Comparison of ENCODE assay signal across 9 cellular contexts in genomic region chr5:170861295-170861854, GRCh38. TPM values are rescaled to one million over a fixed set of nuclear protein-coding genes. Genes with fewer than 3 reads are reported as not detected.
DNase-seq lines count a peak whose midpoint lies in the region; ATAC-seq and TF ChIP-seq lines count a peak whose summit lies in the region.
"Had no signal": no experiment of that assay in that cellular context is flagged by ENCODE, and none has a peak within 500 bp of the region (broad histone marks: within the 10 kb centered on the region; RNA-seq: fewer than 3 reads in every experiment).

No MANE protein-coding gene starts in this region.

- ATAC-seq in activated CD4-positive, CD25-positive, alpha-beta regulatory T cell treated with anti-CD3 and anti-CD28 coated beads, Interleukin-2, amount 50 U/mL, for 24 hours = no peak
- ATAC-seq in activated naive CD4-positive, alpha-beta T cell treated with anti-CD3 and anti-CD28 coated beads, Interleukin-2, amount 50 U/mL, for 72 hours = no peak

- H3K27ac Mint-ChIP-seq in neural crest cell (ENCODE audit: unreplicated experiment) = peak overlapping the region; percentile 95
- no peak overlapping the region for H3K27ac Mint-ChIP-seq in activated naive CD4-positive, alpha-beta T cell treated with anti-CD3 and anti-CD28 coated beads, Interleukin-2, amount 50 U/mL, for 72 hours

- POLR2A ChIA-PET in AG04450 (lab: Yijun Ruan, JAX) = no interaction called here

- peak overlapping the region; percentile 90 for H3K4me3 Mint-ChIP-seq in neural crest cell

- H3K27me3 ChIP-seq in AG04450 (ENCODE audit: control insufficient read depth, insufficient read depth, low read length) = no peaks in the 10 kb centered on the region

- TF ChIP-seq CTCF in AG04450 (IDR thresholded peaks at IDR 0.05; ENCODE audit: low read depth, low read length) (no peak), LNCaP clone FGC (IDR thresholded peaks at IDR 0.05; ENCODE audit: control insufficient read depth, extremely low read depth, insufficient read depth) (no peak), epithelial cell of proximal tubule (conservative IDR thresholded peaks at IDR 0.05; ENCODE audit: low read depth, low read length) (no peak), neural crest cell (conservative IDR thresholded peaks at IDR 0.05) (no peak)

- H3K4me3 ChIP-seq in AG04450 (ENCODE audit: low read depth, low read length) = 0 out of 2 replicates have a peak overlapping the region, but pooled peaks have one; percentile 14
- H3K4me3 ChIP-seq in LNCaP clone FGC (ENCODE audit: low read depth, low read length) = peak overlapping the region; percentile 12; the same call in 1 of the 2 replicates
- H3K4me3 ChIP-seq in epithelial cell of proximal tubule (ENCODE audit: low read depth, low read length) = peak overlapping the region; percentile 76

- no peak for DNase-seq in AG04450 (ENCODE audit: low read depth, low spot score)
- DNase-seq in LNCaP clone FGC (ENCODE audit: low read depth) = no peak
- DNase-seq in epithelial cell of proximal tubule (ENCODE audit: low read depth) = no peak
- no peak for DNase-seq in neural crest cell (ENCODE audit: low read depth, low spot score)
- no peak for DNase-seq in Ammon's horn (ENCODE audit: low spot score)
- no peak for DNase-seq in germinal center (ENCODE audit: low spot score)
- no peak for DNase-seq in activated naive CD4-positive, alpha-beta T cell treated with anti-CD3 and anti-CD28 coated beads, Interleukin-2, amount 50 U/mL, for 72 hours (ENCODE audit: low spot score in 2 of 2)

- CTCF ChIA-PET in AG04450 (lab: Charles Lee) = interaction anchor here (0.5 to 1.3 kb wide), 2 partner anchors 31 to 52 kb away, joined by 3 to 5 read pairs; no protein-coding TSS in a partner anchor

- H3K9me3 ChIP-seq in AG04450 (ENCODE audit: control insufficient read depth, insufficient read depth, low read length) = peaks cover 9% of the 10 kb centered on the region

- H3K4me1 Mint-ChIP-seq in neural crest cell = peaks cover 23% of the 10 kb centered on the region

- no peak overlapping the region for H3K27ac ChIP-seq in AG04450 (ENCODE audit: low read depth, low read length)

- peaks cover 27% of the 10 kb centered on the region for H3K36me3 Mint-ChIP-seq in neural crest cell (ENCODE audit: low read depth)
- peaks cover 28 to 35% of the 10 kb centered on the region in 2 donors for H3K36me3 Mint-ChIP-seq in activated naive CD4-positive, alpha-beta T cell treated with anti-CD3 and anti-CD28 coated beads, Interleukin-2, amount 50 U/mL, for 72 hours

- peaks cover 20% of the 10 kb centered on the region for H3K9me3 Mint-ChIP-seq in neural crest cell
- H3K9me3 Mint-ChIP-seq in activated naive CD4-positive, alpha-beta T cell treated with anti-CD3 and anti-CD28 coated beads, Interleukin-2, amount 50 U/mL, for 72 hours = peaks cover 34% of the 10 kb centered on the region in 2 donors

- H3K27me3 Mint-ChIP-seq in neural crest cell (ENCODE audit: low read depth) = peaks cover 6% of the 10 kb centered on the region

RNA-seq across cellular contexts. Expression of gene RANBP17, which starts 0.4 kb away (rescaled TPM):
- polyA plus RNA-seq in AG04450 (2011; rRNA removed) = 11.6 and 12.9 TPM in 2 replicates
- polyA minus RNA-seq in AG04450 (2011; rRNA and poly(A)+ RNA removed) = 23.1 and 37.1 TPM in 2 replicates
- 3.3 and 15.0 TPM in 2 replicates for total RNA-seq in epithelial cell of proximal tubule
- total RNA-seq in neural crest cell = 24.2 and 26.9 TPM in 2 replicates
- total RNA-seq in activated naive CD4-positive, alpha-beta T cell treated with anti-CD3 and anti-CD28 coated beads, Interleukin-2, amount 50 U/mL, for 72 hours = not detected
- total RNA-seq: T-helper 2 cell treated with Interferon-gamma antibody and Interleukin-4, amounts not matched to agents 100 ng/mL and 5 ng/mL, for 36 hours had no signal

Comparison
In these comparisons a context has a peak if more than half of its experiments do, and no peak if none do; other contexts are left out.
1. H3K4me3 ChIP-seq: peak in every context shown above with its lines; median percentile 76 in epithelial cell of proximal tubule; 14 in AG04450; 12 in LNCaP clone FGC.